8 cellular contexts compared by ENCODE assay signal in genomic region chrX:24395775-24396174, GRCh38. TPM values are rescaled to one million over a fixed set of nuclear protein-coding genes. Genes with fewer than 3 reads are reported as not detected.
DNase-seq lines count a peak whose midpoint lies in the region; ATAC-seq and TF ChIP-seq lines count a peak whose summit lies in the region.

No MANE protein-coding gene starts in this region.

- CTCF ChIA-PET in A673 (lab: Charles Lee): interaction anchor here (0.6 to 1.2 kb wide), 6 partner anchors 95 to 281 kb away, joined by 3 to 4 read pairs (median 4); no protein-coding TSS in a partner anchor

- H3K27ac ChIP-seq in A673 (ENCODE audit: low read depth, low read length, poor library complexity, severe bottlenecking) (no peak overlapping the region), esophagus squamous epithelium (peak overlapping the region in 2 of 4 donors; percentile 57 to 63)

- DNase-seq in A673 (ENCODE audit: low spot score) (peak; percentile 76), NCI-H526 (lab: John Stamatoyannopoulos, UW) (peak; percentile 22 to 79), esophagus squamous epithelium (lab: John Stamatoyannopoulos, UW) (no peak), natural killer cell (no peak)
- DNase-seq in activated CD4-positive, alpha-beta T cell treated with anti-CD3 and anti-CD28 coated beads, Interleukin-2, amount 50 U/mL, for 4 hours: peak; percentile 13 to 26

- 4 to 6% methylated on average over 3 to 4 of the region's 4 CpGs for WGBS in esophagus squamous epithelium, 2 donors

- H3K27ac Mint-ChIP-seq in natural killer cell: peak overlapping the region in 1 of 2 donors; percentile 21

- no peak overlapping the region for H3K4me3 Mint-ChIP-seq in natural killer cell

- no peaks in the 10 kb centered on the region for H3K9me3 Mint-ChIP-seq in natural killer cell

- H3K27me3 ChIP-seq in A673 (replicated peaks; ENCODE audit: insufficient read depth, low read depth, low read length, poor library complexity) (peaks cover 41% of the 10 kb centered on the region), esophagus squamous epithelium (no peaks in the 10 kb centered on the region)

- H3K4me1 ChIP-seq in A673 (ENCODE audit: insufficient read depth, low read length, poor library complexity, severe bottlenecking) (no peaks in the 10 kb centered on the region), esophagus squamous epithelium (peaks cover 0 to 26% (median 3%) of the 10 kb centered on the region in 3 donors)

- H3K36me3 Mint-ChIP-seq in natural killer cell: no peaks in the 10 kb centered on the region

- H3K4me1 Mint-ChIP-seq in natural killer cell: peaks cover 0 to 5% of the 10 kb centered on the region in 2 donors

- H3K36me3 ChIP-seq in A673 (ENCODE audit: insufficient read depth, low read length, poor library complexity, severe bottlenecking): no peaks in the 10 kb centered on the region
- H3K36me3 ChIP-seq in esophagus squamous epithelium: no peaks in the 10 kb centered on the region

- intact Hi-C loops in A673 (cut with micrococcal nuclease; ENCODE audit: unreplicated experiment): loop anchor here (2.0 to 10.0 kb wide), 4 partner anchors 103 to 879 kb away; no protein-coding TSS in a partner anchor
- intact Hi-C loops in esophagus squamous epithelium (cut with DNase I): loop anchor here (5.0 kb wide), 1 partner anchor 102 kb away; no protein-coding TSS in a partner anchor
- intact Hi-C loops in natural killer cell (cut with micrococcal nuclease): loop anchor here (1.0 kb wide), 1 partner anchor 104 kb away; no protein-coding TSS in a partner anchor

- H3K9me3 ChIP-seq in A673 (ENCODE audit: low read depth, low read length, poor library complexity, severe bottlenecking): no peaks in the 10 kb centered on the region
- H3K9me3 ChIP-seq in esophagus squamous epithelium: no peaks in the 10 kb centered on the region

- no peak for TF ChIP-seq POLR2A in esophagus squamous epithelium (IDR thresholded peaks at IDR 0.05)

- no TSS peak for BruUV-seq in A673 (replicated peaks; lab: Mats Ljungman, UMichigan)

- TF ChIP-seq CTCF in A673 (conservative IDR thresholded peaks at IDR 0.05; ENCODE audit: low read depth, low read length) (peak; percentile 75), GM12872 (IDR thresholded peaks at IDR 0.05; ENCODE audit: insufficient read depth, low read depth, low read length) (peak; percentile 74), esophagus squamous epithelium (IDR thresholded peaks at IDR 0.05) (peak; percentile 56 to 80 (median 73)), natural killer cell (IDR thresholded peaks at IDR 0.05) (peak; percentile 69)

- POLR2A ChIA-PET in A673 (lab: Charles Lee; ENCODE audit: low non-redundant PET): no interaction called here

- peaks cover 6 to 50% of the 10 kb centered on the region in 2 donors for H3K27me3 Mint-ChIP-seq in natural killer cell (ENCODE audit: low read depth in 2 of 2)

- ATAC-seq in HG03354 (IDR thresholded peaks at IDR 0.05; ENCODE audit: poor library complexity, severe bottlenecking, unreplicated experiment) (peak; percentile 86), natural killer cell (peak; percentile 65 to 93 (median 91)), GM19035 (IDR thresholded peaks at IDR 0.05; ENCODE audit: unreplicated experiment) (no peak)

- H3K4me3 ChIP-seq in A673 (ENCODE audit: low read depth, low read length, poor library complexity, severe bottlenecking) (no peak overlapping the region), esophagus squamous epithelium (no peak overlapping the region)

RNA-seq across cellular contexts. Expression of gene SUPT20HL1, which starts 35.3 kb away (rescaled TPM):
- total RNA-seq in A673 (2021): not detected in 2 replicates
- not detected for total RNA-seq in esophagus squamous epithelium
- not detected for total RNA-seq in natural killer cell

Comparison
In these comparisons a context has a peak if more than half of its experiments do, and no peak if none do; other contexts are left out.
1. DNase-seq: peak in A673 (single experiment), NCI-H526 (2 of 2) and activated CD4-positive, alpha-beta T cell treated with anti-CD3 and anti-CD28 coated beads, Interleukin-2, amount 50 U/mL, for 4 hours (2 of 2); none in esophagus squamous epithelium (single experiment) and natural killer cell (single experiment).
2. Peak in every context shown above with its lines, with median percentiles within 50 percentile points of each other: CTCF ChIP-seq.